ENCODE assay signal across 1 cellular context in genomic region chr5:179840766-179841165, GRCh38.
A peak's percentile ranks its signal among the peaks of the same experiment; 100 is the strongest.
TF ChIP-seq lines count a peak whose summit lies in the region.

No MANE protein-coding gene starts in this region.

TF ChIP-seq in K562, 482 proteins besides CTCF, POLR2A, EP300 and RAD21:
- TF ChIP-seq ZNF395 (CRISPR knock-in tag; IDR thresholded peaks at IDR 0.05), result no peak
- TF ChIP-seq POLR2G (IDR thresholded peaks at IDR 0.05; ENCODE audit: low read depth, low read length), result peak; percentile 44; the same call in 1 of the 2 replicates
TF ChIP-seq in K562: peak in this region for 1.
